In the genomic region with DNA sequence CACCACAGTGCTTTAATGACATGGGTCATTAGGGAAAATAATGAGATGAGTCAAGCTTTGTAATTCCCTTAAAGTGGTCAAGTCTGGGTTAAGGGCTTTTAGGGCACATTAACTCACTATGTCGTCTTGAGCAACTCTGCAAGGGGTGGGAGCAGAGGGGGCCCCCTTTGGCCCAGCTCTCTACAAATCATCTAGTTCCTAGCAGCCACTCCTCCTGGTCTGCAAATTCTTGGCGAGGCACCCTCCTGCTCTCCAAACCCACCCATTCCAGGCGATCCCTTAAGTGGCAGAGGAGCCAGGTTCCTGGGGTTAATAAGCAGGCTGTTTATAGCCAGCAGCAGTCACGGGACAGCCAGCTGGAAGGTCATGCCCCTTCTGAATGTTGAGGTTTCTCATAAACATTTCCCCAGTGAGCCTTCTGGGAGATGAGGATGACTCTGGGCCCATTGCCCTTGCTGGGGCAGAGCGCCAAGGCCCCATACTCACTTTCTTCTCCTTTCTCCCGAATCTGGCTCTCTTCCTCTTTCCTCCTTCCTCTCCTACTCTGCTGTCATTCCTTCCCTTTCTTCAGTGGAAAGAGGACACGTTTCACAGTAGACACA, we compare ENCODE assay signal across 12 cellular contexts. TPM values are rescaled to one million over a fixed set of nuclear protein-coding genes. Genes with fewer than 3 reads are reported as not detected.
A peak's percentile ranks its signal among the peaks of the same experiment; 100 is the strongest.
DNase-seq lines count a peak whose midpoint lies in the region; ATAC-seq and TF ChIP-seq lines count a peak whose summit lies in the region.
"Had no signal": no experiment of that assay in that cellular context is flagged by ENCODE, and none has a peak within 500 bp of the region (broad histone marks: within the 10 kb centered on the region; RNA-seq: fewer than 3 reads in every experiment).

No MANE protein-coding gene starts in this region.

- H2AFZ ChIP-seq in GM23338, result 0 out of 2 replicates have a peak overlapping the region, but pooled peaks have one; percentile 63

- H3K27ac Mint-ChIP-seq in GM23338, result no peak overlapping the region
- H3K27ac Mint-ChIP-seq: stimulated activated memory B cell treated with anti-CD40 and anti-IgM and Interleukin-4, amounts not matched to agents 10 μg/mL and 1 μg/mL and 100 μg/mL, for 72 hours had no signal

- H3K36me3 Mint-ChIP-seq in GM23338 (ENCODE audit: low read depth), result no peaks in the 10 kb centered on the region
- H3K36me3 Mint-ChIP-seq: stimulated activated memory B cell treated with anti-CD40 and anti-IgM and Interleukin-4, amounts not matched to agents 10 μg/mL and 1 μg/mL and 100 μg/mL, for 72 hours had no signal

- no peak for TF ChIP-seq CTCF in GM23338 (conservative IDR thresholded peaks at IDR 0.05; ENCODE audit: low read depth in 2 of 2)
- no peak for TF ChIP-seq CTCF in cardiac fibroblast (IDR thresholded peaks at IDR 0.05; ENCODE audit: low read depth, low read length)

- H3K27ac ChIP-seq in GM23338 (ENCODE audit: low read depth) (no peak overlapping the region), skin epidermis (peak overlapping the region in 12 of 21 experiments; percentile 1 to 85 (median 66))

- peaks cover 3% of the 10 kb centered on the region; the same call in 2 of the 3 replicates for H3K4me1 Mint-ChIP-seq in GM23338
- H3K4me1 Mint-ChIP-seq: stimulated activated memory B cell treated with anti-CD40 and anti-IgM and Interleukin-4, amounts not matched to agents 10 μg/mL and 1 μg/mL and 100 μg/mL, for 72 hours had no signal

- H4K20me1 ChIP-seq in GM23338 (replicated peaks; ENCODE audit: insufficient read depth), result no peaks in the 10 kb centered on the region

- H3K4me2 ChIP-seq in GM23338, result no peak overlapping the region

- H3K79me2 ChIP-seq in GM23338 (replicated peaks; ENCODE audit: insufficient read depth), result no peaks in the 10 kb centered on the region

- H3K4me1 ChIP-seq in GM23338 (ENCODE audit: insufficient read depth), result no peaks in the 10 kb centered on the region; the same call in 1 of the 2 replicates

- H3F3A ChIP-seq in GM23338 (replicated peaks; ENCODE audit: low read depth), result no peaks in the 10 kb centered on the region

- H3K4me3 Mint-ChIP-seq in GM23338, result no peak overlapping the region
- H3K4me3 Mint-ChIP-seq: stimulated activated memory B cell treated with anti-CD40 and anti-IgM and Interleukin-4, amounts not matched to agents 10 μg/mL and 1 μg/mL and 100 μg/mL, for 72 hours had no signal

- no peaks in the 10 kb centered on the region for H3K27me3 ChIP-seq in GM23338 (ENCODE audit: insufficient read depth)

- H3K9me2 ChIP-seq in GM23338 (ENCODE audit: insufficient read depth), result no peaks in the 10 kb centered on the region

- H3K27me3 Mint-ChIP-seq in GM23338 (ENCODE audit: insufficient read depth, low read depth, poor library complexity), result peaks cover 2% of the 10 kb centered on the region

- H3K4me3 ChIP-seq in GM23338 (no peak overlapping the region), cardiac fibroblast (replicated peaks in 1 of 2; ENCODE audit: low read depth in 2 of 2, low read length in 2 of 2) (no peak overlapping the region), skin epidermis (no peak overlapping the region)

- no peaks in the 10 kb centered on the region for H3K36me3 ChIP-seq in GM23338 (ENCODE audit: insufficient read depth)

- no peak for DNase-seq in GM23338 (ENCODE audit: low spot score)
- DNase-seq in cardiac fibroblast (ENCODE audit: low read depth in 2 of 2), result peak; percentile 41 to 96
- no peak for DNase-seq in left lobe of liver (ENCODE audit: low spot score)
- DNase-seq in DMS153 (lab: John Stamatoyannopoulos, UW), result no peak
- DNase-seq in NCI-H2107 (lab: John Stamatoyannopoulos, UW), result no peak
- DNase-seq: activated gamma-delta T cell, DND-41, NCI-H226 had no signal

- no peak for ATAC-seq in GM23338
- ATAC-seq in left lobe of liver, result peak; percentile 46
- no peak for ATAC-seq in GM21447 (IDR thresholded peaks at IDR 0.05; ENCODE audit: unreplicated experiment)
- ATAC-seq in SK-N-SH treated with all-trans-retinoic acid at 6 μM for 48 hours, result no peak
- ATAC-seq: stimulated activated memory B cell treated with anti-CD40 and anti-IgM and Interleukin-4, amounts not matched to agents 10 μg/mL and 1 μg/mL and 100 μg/mL, for 72 hours had no signal

- H3K9me3 Mint-ChIP-seq in GM23338, result no peaks in the 10 kb centered on the region
- H3K9me3 Mint-ChIP-seq: stimulated activated memory B cell treated with anti-CD40 and anti-IgM and Interleukin-4, amounts not matched to agents 10 μg/mL and 1 μg/mL and 100 μg/mL, for 72 hours had no signal

TF ChIP-seq in GM23338, 12 proteins besides CTCF, POLR2A, EP300 and RAD21 (continues in another document):
- no peak for TF ChIP-seq ZNF114 (CRISPR knock-in tag; IDR thresholded peaks at IDR 0.05)
- no peak for TF ChIP-seq POLR2AphosphoS5 (IDR thresholded peaks at IDR 0.05; ENCODE audit: low read depth)
- TF ChIP-seq ETS1 (IDR thresholded peaks at IDR 0.05), result no peak
- no peak for TF ChIP-seq EZH2phosphoT487 (IDR thresholded peaks at IDR 0.05; ENCODE audit: unreplicated experiment)
- TF ChIP-seq JUNB (IDR thresholded peaks at IDR 0.05; ENCODE audit: unreplicated experiment), result no peak
- no peak for TF ChIP-seq NANOG (IDR thresholded peaks at IDR 0.05; ENCODE audit: borderline replicate concordance)

TF ChIP-seq in SK-N-SH treated with all-trans-retinoic acid at 6 μM for 48 hours, 23 proteins besides CTCF, POLR2A, EP300 and RAD21:
- TF ChIP-seq, protein P1, sequence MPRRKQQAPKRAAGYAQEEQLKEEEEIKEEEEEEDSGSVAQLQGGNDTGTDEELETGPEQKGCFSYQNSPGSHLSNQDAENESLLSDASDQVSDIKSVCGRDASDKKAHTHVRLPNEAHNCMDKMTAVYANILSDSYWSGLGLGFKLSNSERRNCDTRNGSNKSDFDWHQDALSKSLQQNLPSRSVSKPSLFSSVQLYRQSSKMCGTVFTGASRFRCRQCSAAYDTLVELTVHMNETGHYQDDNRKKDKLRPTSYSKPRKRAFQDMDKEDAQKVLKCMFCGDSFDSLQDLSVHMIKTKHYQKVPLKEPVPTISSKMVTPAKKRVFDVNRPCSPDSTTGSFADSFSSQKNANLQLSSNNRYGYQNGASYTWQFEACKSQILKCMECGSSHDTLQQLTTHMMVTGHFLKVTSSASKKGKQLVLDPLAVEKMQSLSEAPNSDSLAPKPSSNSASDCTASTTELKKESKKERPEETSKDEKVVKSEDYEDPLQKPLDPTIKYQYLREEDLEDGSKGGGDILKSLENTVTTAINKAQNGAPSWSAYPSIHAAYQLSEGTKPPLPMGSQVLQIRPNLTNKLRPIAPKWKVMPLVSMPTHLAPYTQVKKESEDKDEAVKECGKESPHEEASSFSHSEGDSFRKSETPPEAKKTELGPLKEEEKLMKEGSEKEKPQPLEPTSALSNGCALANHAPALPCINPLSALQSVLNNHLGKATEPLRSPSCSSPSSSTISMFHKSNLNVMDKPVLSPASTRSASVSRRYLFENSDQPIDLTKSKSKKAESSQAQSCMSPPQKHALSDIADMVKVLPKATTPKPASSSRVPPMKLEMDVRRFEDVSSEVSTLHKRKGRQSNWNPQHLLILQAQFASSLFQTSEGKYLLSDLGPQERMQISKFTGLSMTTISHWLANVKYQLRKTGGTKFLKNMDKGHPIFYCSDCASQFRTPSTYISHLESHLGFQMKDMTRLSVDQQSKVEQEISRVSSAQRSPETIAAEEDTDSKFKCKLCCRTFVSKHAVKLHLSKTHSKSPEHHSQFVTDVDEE (CRISPR knock-in tag; IDR thresholded peaks at IDR 0.05), result no peak
- TF ChIP-seq BACH2 (CRISPR knock-in tag; IDR thresholded peaks at IDR 0.05; ENCODE audit: borderline replicate concordance), result no peak
- TF ChIP-seq OSR1 (CRISPR knock-in tag; IDR thresholded peaks at IDR 0.05), result no peak
- TF ChIP-seq RARB (CRISPR knock-in tag; IDR thresholded peaks at IDR 0.05), result no peak
- TF ChIP-seq ZFP30 (CRISPR knock-in tag; IDR thresholded peaks at IDR 0.05), result no peak
- no peak for TF ChIP-seq CSDC2 (CRISPR knock-in tag; IDR thresholded peaks at IDR 0.05)
- TF ChIP-seq ZNF8 (CRISPR knock-in tag; IDR thresholded peaks at IDR 0.05), result no peak
- no peak for TF ChIP-seq ARNTL (CRISPR knock-in tag; IDR thresholded peaks at IDR 0.05; ENCODE audit: borderline replicate concordance, low read depth)
- no peak for TF ChIP-seq ZNF70 (CRISPR knock-in tag; IDR thresholded peaks at IDR 0.05)

RNA-seq across cellular contexts. Expression of gene GPX3, which starts 14.3 kb away (rescaled TPM):
- total RNA-seq in GM23338 (2014; rRNA removed; shearing (Covaris generic)), result 48.4 and 48.9 TPM in 2 replicates
- polyA plus RNA-seq in GM23338 (2016; fragmentation: Nextera tagmentation; extraction: Ambion mirVana), result 27.6 and 28.0 TPM in 2 replicates
- 199 TPM for total RNA-seq in left lobe of liver

Comparison
In these comparisons a context has a peak if more than half of its experiments do, and no peak if none do; other contexts are left out.
1. DNase-seq: peak in cardiac fibroblast (2 of 2); none in GM23338 (single experiment), left lobe of liver (single experiment), DMS153 (single experiment) and NCI-H2107 (single experiment).